Comparison of ENCODE assay signal across 8 cellular contexts in genomic region chr7:127588019-127588696, GRCh38. TPM values are rescaled to one million over a fixed set of nuclear protein-coding genes. Genes with fewer than 3 reads are reported as not detected.
DNase-seq lines count a peak whose midpoint lies in the region; ATAC-seq and TF ChIP-seq lines count a peak whose summit lies in the region.

Gene ARF5, plus strand, starts transcription at chr7:127588411. Its CDS starts 88 bp downstream, at chr7:127588499.

- CTCF ChIA-PET in Calu3 (lab: Charles Lee) (interaction anchor here (1.1 to 1.6 kb wide), 3 partner anchors 116 to 622 kb away, joined by 3 to 5 read pairs (median 3); no protein-coding TSS in a partner anchor), OCI-LY7 (lab: Charles Lee; ENCODE audit: unreplicated experiment) (interaction anchor here (0.6 kb wide), 1 partner anchor 269 kb away, joined by 5 read pairs; no protein-coding TSS in a partner anchor)

- TF ChIP-seq CTCF in Calu3 (IDR thresholded peaks at IDR 0.05; ENCODE audit: unreplicated experiment) (no peak), OCI-LY7 (conservative IDR thresholded peaks at IDR 0.05; ENCODE audit: low read length) (no peak)

- peaks cover 26% of the 10 kb centered on the region for H3K4me1 Mint-ChIP-seq in Calu3 (ENCODE audit: low read depth, unreplicated experiment)

- H3K4me3 Mint-ChIP-seq in Calu3 (ENCODE audit: low read depth, unreplicated experiment) = peak within 1 kb of the TSS; percentile 72

- H4K20me1 ChIP-seq in OCI-LY7 (ENCODE audit: insufficient read depth, low read length) = peaks cover 22% of the 10 kb centered on the region; the same call in 1 of the 2 replicates

- peak within 1 kb of the TSS; percentile 89 for H3K4me3 ChIP-seq in HUES6 (ENCODE audit: low read depth, low read length)
- peak within 1 kb of the TSS; percentile 94 for H3K4me3 ChIP-seq in OCI-LY7 (ENCODE audit: low read depth, low read length, poor library complexity, severe bottlenecking)

- H3K27ac ChIP-seq in HUES6 (ENCODE audit: low read depth, low read length) (peak within 1 kb of the TSS; percentile 64; the same call in 1 of the 2 replicates), OCI-LY7 (ENCODE audit: low read depth, low read length, poor library complexity, severe bottlenecking) (peak within 1 kb of the TSS; percentile 28), epithelial cell of prostate (peak within 1 kb of the TSS; percentile 62)

- peak within 1 kb of the TSS; percentile 90 for H3K4me2 ChIP-seq in OCI-LY7 (ENCODE audit: low read length)

- H3K9me3 ChIP-seq in HUES6 (ENCODE audit: control insufficient read depth, insufficient read depth, low read depth, low read length) (no peaks in the 10 kb centered on the region), OCI-LY7 (ENCODE audit: low read length) (no peaks in the 10 kb centered on the region)

- peaks cover 47% of the 10 kb centered on the region for H3K36me3 Mint-ChIP-seq in Calu3 (ENCODE audit: insufficient read depth, unreplicated experiment)

- peak within 1 kb of the TSS; percentile 45 for H3K27ac Mint-ChIP-seq in Calu3 (ENCODE audit: unreplicated experiment)

- no TSS peak for BruUV-seq in Calu3 (replicated peaks; lab: Mats Ljungman, UMichigan)
- no TSS peak for BruUV-seq in OCI-LY7 (replicated peaks; lab: Mats Ljungman, UMichigan)

- H3K27me3 Mint-ChIP-seq in Calu3 (ENCODE audit: unreplicated experiment) = no peaks in the 10 kb centered on the region

- peak; percentile 75 for ATAC-seq in GM21390 (IDR thresholded peaks at IDR 0.05; ENCODE audit: unreplicated experiment)

- H3K9ac ChIP-seq in HUES6 (ENCODE audit: low read length) = peak within 1 kb of the TSS; percentile 73

- H3K4me1 ChIP-seq in HUES6 (ENCODE audit: control insufficient read depth, insufficient read depth, low read length) (peaks cover 13% of the 10 kb centered on the region), OCI-LY7 (ENCODE audit: insufficient read depth, low read length, poor library complexity, severe bottlenecking) (peaks cover 34% of the 10 kb centered on the region)

- POLR2A ChIA-PET in OCI-LY7 (lab: Charles Lee) = interaction anchor here (0.6 to 1.0 kb wide), 2 partner anchors 62 to 117 kb away, joined by 3 to 5 read pairs; no protein-coding TSS in a partner anchor

- H2AFZ ChIP-seq in OCI-LY7 (ENCODE audit: low read length) = peak within 1 kb of the TSS; percentile 86

- H3K36me3 ChIP-seq in HUES6 (ENCODE audit: control insufficient read depth, insufficient read depth, low read length) (peaks cover 20% of the 10 kb centered on the region), OCI-LY7 (ENCODE audit: insufficient read depth, low read length) (peaks cover 26% of the 10 kb centered on the region)

- intact Hi-C loops in Calu3 (cut with micrococcal nuclease; ENCODE audit: unreplicated experiment) (loop anchor here (5.0 to 10.0 kb wide), 3 partner anchors 114 to 627 kb away; no protein-coding TSS in a partner anchor), OCI-LY7 (cut with micrococcal nuclease; ENCODE audit: unreplicated experiment) (loop anchor here (5.0 kb wide), 2 partner anchors 64 to 196 kb away; partner anchors contain the start of genes SND1 and ZNF800)

- H3K27me3 ChIP-seq in HUES6 (ENCODE audit: control insufficient read depth, insufficient read depth, low read length) = peaks cover 22% of the 10 kb centered on the region

- peak; percentile 92 for DNase-seq in Calu3
- DNase-seq in OCI-LY7 (ENCODE audit: low spot score) = peak; percentile 86
- DNase-seq in activated T-cell treated with anti-CD3 and anti-CD28 coated beads for 4 hours = peak; percentile 87
- no peak for DNase-seq in epithelial cell of prostate (ENCODE audit: low read depth, low spot score)
- DNase-seq in mucosa of gallbladder (ENCODE audit: low spot score) = peak; percentile 90
- peak; percentile 65 to 77 for DNase-seq in stimulated activated CD8-positive, alpha-beta memory T cell treated with anti-CD3 and anti-CD28 coated beads, Interleukin-4, amount 100 ng/mL, for 4 hours (ENCODE audit: low read depth in 2 of 2, low spot score in 1 of 2)

- no peaks in the 10 kb centered on the region for H3K9me2 ChIP-seq in OCI-LY7 (ENCODE audit: insufficient read depth, low read length)

- no peaks in the 10 kb centered on the region for H3K9me3 Mint-ChIP-seq in Calu3 (ENCODE audit: low read depth, unreplicated experiment)

- H3K79me2 ChIP-seq in OCI-LY7 (ENCODE audit: insufficient read depth, low read depth, low read length) = peaks cover 34% of the 10 kb centered on the region; the same call in 1 of the 2 replicates

RNA-seq across cellular contexts. Expression of gene ARF5, which starts in this region (rescaled TPM):
- total RNA-seq in Calu3 (2022) (102 and 105 TPM in 2 replicates), OCI-LY7 (2022) (149 and 151 TPM in 2 replicates), mucosa of gallbladder (129 TPM)
- total RNA-seq in OCI-LY7 (2014; rRNA removed; shearing (Covaris generic)) = 162 and 165 TPM in 2 replicates
